Comparison of ENCODE assay signal across 8 cellular contexts in genomic region chr4:10096976-10097330, GRCh38. TPM values are rescaled to one million over a fixed set of nuclear protein-coding genes. Genes with fewer than 3 reads are reported as not detected.
A peak's percentile ranks its signal among the peaks of the same experiment; 100 is the strongest.
DNase-seq lines count a peak whose midpoint lies in the region; ATAC-seq lines count a peak whose summit lies in the region.

No MANE protein-coding gene starts in this region.

- no peak for ATAC-seq in GM18868 (IDR thresholded peaks at IDR 0.05; ENCODE audit: unreplicated experiment)

- H3K4me3 ChIP-seq in mesenchymal stem cell (ENCODE audit: insufficient read depth in 1 of 2, low read depth in 1 of 2, low read length in 2 of 2) (peak overlapping the region in 1 of 2 experiments; percentile 32), thymus (ENCODE audit: low read length) (no peak overlapping the region)

- H3K4ac ChIP-seq in mesenchymal stem cell (ENCODE audit: low read depth in 1 of 2, low read length in 2 of 2): no peak overlapping the region

- H4K8ac ChIP-seq in mesenchymal stem cell (ENCODE audit: low read length): peak overlapping the region; percentile 4

- H3K36me3 Mint-ChIP-seq in activated CD4-positive, alpha-beta T cell treated with anti-CD3 and anti-CD28 coated beads, Interleukin-2, amount 10 ng/mL, durations not matched to agents 7 days and 5 days (ENCODE audit: low read depth): peaks cover 86% of the 10 kb centered on the region

- peak overlapping the region; percentile 33 for H3K4me3 Mint-ChIP-seq in activated CD4-positive, alpha-beta T cell treated with anti-CD3 and anti-CD28 coated beads, Interleukin-2, amount 10 ng/mL, durations not matched to agents 7 days and 5 days

- H3K9ac ChIP-seq in mesenchymal stem cell (ENCODE audit: low read length): peak overlapping the region; percentile 91

- H3K4me1 Mint-ChIP-seq in activated CD4-positive, alpha-beta T cell treated with anti-CD3 and anti-CD28 coated beads, Interleukin-2, amount 10 ng/mL, durations not matched to agents 7 days and 5 days: peaks cover 99% of the 10 kb centered on the region

- H3K4me1 ChIP-seq in mesenchymal stem cell (ENCODE audit: control insufficient read depth, insufficient read depth, low read depth, low read length): peaks cover 91% of the 10 kb centered on the region
- peaks cover 93% of the 10 kb centered on the region for H3K4me1 ChIP-seq in thymus (ENCODE audit: control insufficient read depth, insufficient read depth, low read length)

- peak overlapping the region; percentile 93 for H3K27ac Mint-ChIP-seq in activated CD4-positive, alpha-beta T cell treated with anti-CD3 and anti-CD28 coated beads, Interleukin-2, amount 10 ng/mL, durations not matched to agents 7 days and 5 days

- no peak for DNase-seq in activated CD4-positive, alpha-beta T cell treated with anti-CD3 and anti-CD28 coated beads, Interleukin-2, amount 10 ng/mL, durations not matched to agents 7 days and 5 days
- DNase-seq in activated CD4-positive, alpha-beta T cell treated with anti-CD3 and anti-CD28 coated beads, Interleukin-2, amount 50 U/mL, for 48 hours: no peak
- no peak for DNase-seq in mesenchymal stem cell
- DNase-seq in midbrain (lab: John Stamatoyannopoulos, UW): no peak
- no peak for DNase-seq in dermis blood vessel endothelial cell

- H2AK5ac ChIP-seq in mesenchymal stem cell (ENCODE audit: low read length, severe bottlenecking): peak overlapping the region; percentile 77

- H3K4me2 ChIP-seq in mesenchymal stem cell (ENCODE audit: low read length, poor library complexity, severe bottlenecking): no peak overlapping the region

- H2BK5ac ChIP-seq in mesenchymal stem cell (ENCODE audit: low read depth, low read length, poor library complexity, severe bottlenecking): peak overlapping the region; percentile 5

- no peaks in the 10 kb centered on the region for H3K9me3 Mint-ChIP-seq in activated CD4-positive, alpha-beta T cell treated with anti-CD3 and anti-CD28 coated beads, Interleukin-2, amount 10 ng/mL, durations not matched to agents 7 days and 5 days

- H3K27ac ChIP-seq in angular gyrus (ENCODE audit: low read depth, low read length): peak overlapping the region; percentile 61
- peak overlapping the region; percentile 98 for H3K27ac ChIP-seq in mesenchymal stem cell (ENCODE audit: low read length, poor library complexity, severe bottlenecking)
- H3K27ac ChIP-seq in thymus (ENCODE audit: low read depth): peak overlapping the region; percentile 36

- POLR2A ChIA-PET in activated CD4-positive, alpha-beta T cell treated with anti-CD3 and anti-CD28 coated beads, Interleukin-2, amount 10 ng/mL, durations not matched to agents 7 days and 5 days (lab: Charles Lee): no interaction called here

- H3K14ac ChIP-seq in mesenchymal stem cell (ENCODE audit: low read length in 2 of 2): peak overlapping the region in 1 of 2 experiments; percentile 73

- no peaks in the 10 kb centered on the region for H3K27me3 Mint-ChIP-seq in activated CD4-positive, alpha-beta T cell treated with anti-CD3 and anti-CD28 coated beads, Interleukin-2, amount 10 ng/mL, durations not matched to agents 7 days and 5 days

- H2AFZ ChIP-seq in mesenchymal stem cell (ENCODE audit: low read depth, low read length): no peak overlapping the region

- peak overlapping the region; percentile 55 for H2BK15ac ChIP-seq in mesenchymal stem cell (ENCODE audit: low read depth, poor library complexity, severe bottlenecking)

- H3K18ac ChIP-seq in mesenchymal stem cell (ENCODE audit: low read depth in 1 of 2, low read length in 2 of 2): peak overlapping the region in 1 of 2 experiments; percentile 42

- 94% methylated on average over 9 of the region's 9 CpGs for WGBS in mesenchymal stem cell
- WGBS in thymus: 86% methylated on average over 9 of the region's 9 CpGs

- H3K9me3 ChIP-seq in mesenchymal stem cell (ENCODE audit: control insufficient read depth, low read length) (no peaks in the 10 kb centered on the region), thymus (ENCODE audit: control insufficient read depth) (no peaks in the 10 kb centered on the region)

- H4K91ac ChIP-seq in mesenchymal stem cell (ENCODE audit: low read length): no peak overlapping the region

- peaks cover 3% of the 10 kb centered on the region for H3K79me1 ChIP-seq in mesenchymal stem cell (replicated peaks; ENCODE audit: low read length, poor library complexity, severe bottlenecking)

- CTCF ChIA-PET in activated CD4-positive, alpha-beta T cell treated with anti-CD3 and anti-CD28 coated beads, Interleukin-2, amount 10 ng/mL, durations not matched to agents 7 days and 5 days (lab: Charles Lee): interaction anchor here (1.1 to 2.5 kb wide), 7 partner anchors 8 to 71 kb away, joined by 3 to 7 read pairs (median 4); no protein-coding TSS in a partner anchor

- no peak overlapping the region for H3K23ac ChIP-seq in mesenchymal stem cell (ENCODE audit: low read length in 2 of 2)

- H3K27me3 ChIP-seq in mesenchymal stem cell (ENCODE audit: control insufficient read depth in 1 of 2, insufficient read depth in 1 of 2, low read length in 2 of 2) (no peaks in the 10 kb centered on the region), thymus (ENCODE audit: control insufficient read depth, insufficient read depth) (no peaks in the 10 kb centered on the region)

- H2BK120ac ChIP-seq in mesenchymal stem cell (ENCODE audit: low read depth, low read length): no peak overlapping the region

- H2BK12ac ChIP-seq in mesenchymal stem cell (ENCODE audit: low read length in 2 of 2): peak overlapping the region in 1 of 2 experiments; percentile 75

- peaks cover 78 to 87% of the 10 kb centered on the region in 2 experiments for H3K36me3 ChIP-seq in mesenchymal stem cell (ENCODE audit: control insufficient read depth in 1 of 2, insufficient read depth in 2 of 2, low read depth in 1 of 2, low read length in 2 of 2)
- H3K36me3 ChIP-seq in thymus (ENCODE audit: control insufficient read depth, insufficient read depth): peaks cover 72% of the 10 kb centered on the region

RNA-seq across cellular contexts. Expression of gene WDR1, which starts 19.6 kb away (rescaled TPM):
- 100 to 1,000 TPM; 452 to 454 TPM for total RNA-seq in activated CD4-positive, alpha-beta T cell treated with anti-CD3 and anti-CD28 coated beads, Interleukin-2, amount 10 ng/mL, durations not matched to agents 7 days and 5 days
- 208 TPM for polyA plus RNA-seq in mesenchymal stem cell (2013, experiment 1 of 2)
- 215 TPM for polyA plus RNA-seq in mesenchymal stem cell (2013, experiment 2 of 2)
- polyA plus RNA-seq in thymus: 141 TPM
- 344 and 584 TPM in 2 replicates for total RNA-seq in dermis blood vessel endothelial cell

Comparison
In these comparisons a context has a peak if more than half of its experiments do, and no peak if none do; other contexts are left out.
1. H3K27ac ChIP-seq: peak in every context shown above with its lines; median percentile 98 in mesenchymal stem cell; 61 in angular gyrus; 36 in thymus.